In the genomic region with DNA sequence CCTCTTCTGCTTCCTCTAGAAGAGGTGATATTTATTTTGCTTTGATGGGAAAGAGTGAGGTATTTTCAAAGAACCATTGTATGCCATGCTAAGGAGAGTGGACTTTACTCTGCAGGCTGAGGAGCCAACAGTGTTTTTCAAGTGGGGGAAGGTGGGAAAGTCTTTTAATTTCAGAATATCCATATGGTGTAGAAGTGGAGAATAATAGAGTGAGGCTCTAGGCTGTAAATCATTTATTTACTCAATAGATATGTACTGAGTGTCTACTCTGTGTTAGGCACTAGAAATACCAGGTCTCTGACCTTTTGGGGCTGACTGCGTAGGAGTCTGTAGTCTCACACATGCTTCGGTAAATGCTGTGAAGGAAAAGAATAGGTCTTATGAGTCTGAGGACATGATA, we compare ENCODE assay signal across 1 cellular context.
TF ChIP-seq lines count a peak whose summit lies in the region.

No MANE protein-coding gene starts in this region.

TF ChIP-seq in HepG2, 621 proteins besides CTCF, POLR2A, EP300 and RAD21 (continued from another document and continues in another):
- TF ChIP-seq, protein P1, sequence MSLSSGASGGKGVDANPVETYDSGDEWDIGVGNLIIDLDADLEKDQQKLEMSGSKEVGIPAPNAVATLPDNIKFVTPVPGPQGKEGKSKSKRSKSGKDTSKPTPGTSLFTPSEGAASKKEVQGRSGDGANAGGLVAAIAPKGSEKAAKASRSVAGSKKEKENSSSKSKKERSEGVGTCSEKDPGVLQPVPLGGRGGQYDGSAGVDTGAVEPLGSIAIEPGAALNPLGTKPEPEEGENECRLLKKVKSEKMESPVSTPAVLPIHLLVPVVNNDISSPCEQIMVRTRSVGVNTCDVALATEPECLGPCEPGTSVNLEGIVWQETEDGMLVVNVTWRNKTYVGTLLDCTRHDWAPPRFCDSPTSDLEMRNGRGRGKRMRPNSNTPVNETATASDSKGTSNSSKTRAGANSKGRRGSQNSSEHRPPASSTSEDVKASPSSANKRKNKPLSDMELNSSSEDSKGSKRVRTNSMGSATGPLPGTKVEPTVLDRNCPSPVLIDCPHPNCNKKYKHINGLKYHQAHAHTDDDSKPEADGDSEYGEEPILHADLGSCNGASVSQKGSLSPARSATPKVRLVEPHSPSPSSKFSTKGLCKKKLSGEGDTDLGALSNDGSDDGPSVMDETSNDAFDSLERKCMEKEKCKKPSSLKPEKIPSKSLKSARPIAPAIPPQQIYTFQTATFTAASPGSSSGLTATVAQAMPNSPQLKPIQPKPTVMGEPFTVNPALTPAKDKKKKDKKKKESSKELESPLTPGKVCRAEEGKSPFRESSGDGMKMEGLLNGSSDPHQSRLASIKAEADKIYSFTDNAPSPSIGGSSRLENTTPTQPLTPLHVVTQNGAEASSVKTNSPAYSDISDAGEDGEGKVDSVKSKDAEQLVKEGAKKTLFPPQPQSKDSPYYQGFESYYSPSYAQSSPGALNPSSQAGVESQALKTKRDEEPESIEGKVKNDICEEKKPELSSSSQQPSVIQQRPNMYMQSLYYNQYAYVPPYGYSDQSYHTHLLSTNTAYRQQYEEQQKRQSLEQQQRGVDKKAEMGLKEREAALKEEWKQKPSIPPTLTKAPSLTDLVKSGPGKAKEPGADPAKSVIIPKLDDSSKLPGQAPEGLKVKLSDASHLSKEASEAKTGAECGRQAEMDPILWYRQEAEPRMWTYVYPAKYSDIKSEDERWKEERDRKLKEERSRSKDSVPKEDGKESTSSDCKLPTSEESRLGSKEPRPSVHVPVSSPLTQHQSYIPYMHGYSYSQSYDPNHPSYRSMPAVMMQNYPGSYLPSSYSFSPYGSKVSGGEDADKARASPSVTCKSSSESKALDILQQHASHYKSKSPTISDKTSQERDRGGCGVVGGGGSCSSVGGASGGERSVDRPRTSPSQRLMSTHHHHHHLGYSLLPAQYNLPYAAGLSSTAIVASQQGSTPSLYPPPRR (CRISPR knock-in tag; IDR thresholded peaks at IDR 0.05; ENCODE audit: borderline replicate concordance): peak; percentile 44; the same call in 1 of the 2 replicates
- TF ChIP-seq KLF9 (CRISPR knock-in tag; IDR thresholded peaks at IDR 0.05; ENCODE audit: low read depth) (no peak), ZNF713 (CRISPR knock-in tag; IDR thresholded peaks at IDR 0.05) (no peak), ZNF143 (CRISPR knock-in tag; IDR thresholded peaks at IDR 0.05) (no peak), RBM39 (IDR thresholded peaks at IDR 0.05; ENCODE audit: low read depth, low read length, poor library complexity, severe bottlenecking) (no peak), MED8 (CRISPR knock-in tag; IDR thresholded peaks at IDR 0.05; ENCODE audit: insufficient replicate concordance) (no peak), POGZ (CRISPR knock-in tag; IDR thresholded peaks at IDR 0.05) (peak; percentile 39; the same call in 1 of the 2 replicates), NR2F1 (CRISPR knock-in tag; IDR thresholded peaks at IDR 0.05) (peak; percentile 40 to 54; a peak in 2 of 4 replicates), ZKSCAN8 (CRISPR knock-in tag; IDR thresholded peaks at IDR 0.05; ENCODE audit: borderline replicate concordance) (peak; percentile 80; the same call in 1 of the 2 replicates), KLF12 (CRISPR knock-in tag; IDR thresholded peaks at IDR 0.05; ENCODE audit: borderline replicate concordance) (no peak), RBM22 (optimal IDR thresholded peaks at IDR 0.05; ENCODE audit: low read length) (no peak), RBFOX2 (IDR thresholded peaks at IDR 0.05; ENCODE audit: low read depth, low read length) (0 out of 2 replicates have a peak, but pooled peaks have one; percentile 21)
- TF ChIP-seq, protein P2, sequence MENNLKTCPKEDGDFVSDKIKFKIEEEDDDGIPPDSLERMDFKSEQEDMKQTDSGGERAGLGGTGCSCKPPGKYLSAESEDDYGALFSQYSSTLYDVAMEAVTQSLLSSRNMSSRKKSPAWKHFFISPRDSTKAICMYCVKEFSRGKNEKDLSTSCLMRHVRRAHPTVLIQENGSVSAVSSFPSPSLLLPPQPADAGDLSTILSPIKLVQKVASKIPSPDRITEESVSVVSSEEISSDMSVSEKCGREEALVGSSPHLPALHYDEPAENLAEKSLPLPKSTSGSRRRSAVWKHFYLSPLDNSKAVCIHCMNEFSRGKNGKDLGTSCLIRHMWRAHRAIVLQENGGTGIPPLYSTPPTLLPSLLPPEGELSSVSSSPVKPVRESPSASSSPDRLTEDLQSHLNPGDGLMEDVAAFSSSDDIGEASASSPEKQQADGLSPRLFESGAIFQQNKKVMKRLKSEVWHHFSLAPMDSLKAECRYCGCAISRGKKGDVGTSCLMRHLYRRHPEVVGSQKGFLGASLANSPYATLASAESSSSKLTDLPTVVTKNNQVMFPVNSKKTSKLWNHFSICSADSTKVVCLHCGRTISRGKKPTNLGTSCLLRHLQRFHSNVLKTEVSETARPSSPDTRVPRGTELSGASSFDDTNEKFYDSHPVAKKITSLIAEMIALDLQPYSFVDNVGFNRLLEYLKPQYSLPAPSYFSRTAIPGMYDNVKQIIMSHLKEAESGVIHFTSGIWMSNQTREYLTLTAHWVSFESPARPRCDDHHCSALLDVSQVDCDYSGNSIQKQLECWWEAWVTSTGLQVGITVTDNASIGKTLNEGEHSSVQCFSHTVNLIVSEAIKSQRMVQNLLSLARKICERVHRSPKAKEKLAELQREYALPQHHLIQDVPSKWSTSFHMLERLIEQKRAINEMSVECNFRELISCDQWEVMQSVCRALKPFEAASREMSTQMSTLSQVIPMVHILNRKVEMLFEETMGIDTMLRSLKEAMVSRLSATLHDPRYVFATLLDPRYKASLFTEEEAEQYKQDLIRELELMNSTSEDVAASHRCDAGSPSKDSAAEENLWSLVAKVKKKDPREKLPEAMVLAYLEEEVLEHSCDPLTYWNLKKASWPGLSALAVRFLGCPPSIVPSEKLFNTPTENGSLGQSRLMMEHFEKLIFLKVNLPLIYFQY (CRISPR knock-in tag; IDR thresholded peaks at IDR 0.05; ENCODE audit: borderline replicate concordance): no peak
- TF ChIP-seq, protein P3, sequence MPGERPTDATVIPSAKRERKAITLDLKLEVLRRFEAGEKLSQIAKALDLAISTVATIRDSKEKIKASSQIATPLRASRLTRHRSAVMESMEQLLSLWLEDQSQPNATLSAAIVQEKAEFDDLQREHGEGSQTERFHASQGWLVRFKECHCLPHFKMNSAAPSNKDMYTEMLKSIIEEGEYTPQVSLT (CRISPR knock-in tag; IDR thresholded peaks at IDR 0.05; ENCODE audit: borderline replicate concordance, low read depth): no peak
- TF ChIP-seq, protein P4, sequence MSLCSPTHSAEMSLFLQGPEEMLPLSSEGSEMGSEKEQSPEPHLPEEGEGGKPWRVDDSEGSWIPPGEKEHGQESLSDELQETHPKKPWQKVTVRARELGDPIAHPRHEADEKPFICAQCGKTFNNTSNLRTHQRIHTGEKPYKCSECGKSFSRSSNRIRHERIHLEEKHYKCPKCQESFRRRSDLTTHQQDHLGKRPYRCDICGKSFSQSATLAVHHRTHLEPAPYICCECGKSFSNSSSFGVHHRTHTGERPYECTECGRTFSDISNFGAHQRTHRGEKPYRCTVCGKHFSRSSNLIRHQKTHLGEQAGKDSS (CRISPR knock-in tag; IDR thresholded peaks at IDR 0.05; ENCODE audit: borderline replicate concordance, low read depth): no peak
- TF ChIP-seq, protein P5, sequence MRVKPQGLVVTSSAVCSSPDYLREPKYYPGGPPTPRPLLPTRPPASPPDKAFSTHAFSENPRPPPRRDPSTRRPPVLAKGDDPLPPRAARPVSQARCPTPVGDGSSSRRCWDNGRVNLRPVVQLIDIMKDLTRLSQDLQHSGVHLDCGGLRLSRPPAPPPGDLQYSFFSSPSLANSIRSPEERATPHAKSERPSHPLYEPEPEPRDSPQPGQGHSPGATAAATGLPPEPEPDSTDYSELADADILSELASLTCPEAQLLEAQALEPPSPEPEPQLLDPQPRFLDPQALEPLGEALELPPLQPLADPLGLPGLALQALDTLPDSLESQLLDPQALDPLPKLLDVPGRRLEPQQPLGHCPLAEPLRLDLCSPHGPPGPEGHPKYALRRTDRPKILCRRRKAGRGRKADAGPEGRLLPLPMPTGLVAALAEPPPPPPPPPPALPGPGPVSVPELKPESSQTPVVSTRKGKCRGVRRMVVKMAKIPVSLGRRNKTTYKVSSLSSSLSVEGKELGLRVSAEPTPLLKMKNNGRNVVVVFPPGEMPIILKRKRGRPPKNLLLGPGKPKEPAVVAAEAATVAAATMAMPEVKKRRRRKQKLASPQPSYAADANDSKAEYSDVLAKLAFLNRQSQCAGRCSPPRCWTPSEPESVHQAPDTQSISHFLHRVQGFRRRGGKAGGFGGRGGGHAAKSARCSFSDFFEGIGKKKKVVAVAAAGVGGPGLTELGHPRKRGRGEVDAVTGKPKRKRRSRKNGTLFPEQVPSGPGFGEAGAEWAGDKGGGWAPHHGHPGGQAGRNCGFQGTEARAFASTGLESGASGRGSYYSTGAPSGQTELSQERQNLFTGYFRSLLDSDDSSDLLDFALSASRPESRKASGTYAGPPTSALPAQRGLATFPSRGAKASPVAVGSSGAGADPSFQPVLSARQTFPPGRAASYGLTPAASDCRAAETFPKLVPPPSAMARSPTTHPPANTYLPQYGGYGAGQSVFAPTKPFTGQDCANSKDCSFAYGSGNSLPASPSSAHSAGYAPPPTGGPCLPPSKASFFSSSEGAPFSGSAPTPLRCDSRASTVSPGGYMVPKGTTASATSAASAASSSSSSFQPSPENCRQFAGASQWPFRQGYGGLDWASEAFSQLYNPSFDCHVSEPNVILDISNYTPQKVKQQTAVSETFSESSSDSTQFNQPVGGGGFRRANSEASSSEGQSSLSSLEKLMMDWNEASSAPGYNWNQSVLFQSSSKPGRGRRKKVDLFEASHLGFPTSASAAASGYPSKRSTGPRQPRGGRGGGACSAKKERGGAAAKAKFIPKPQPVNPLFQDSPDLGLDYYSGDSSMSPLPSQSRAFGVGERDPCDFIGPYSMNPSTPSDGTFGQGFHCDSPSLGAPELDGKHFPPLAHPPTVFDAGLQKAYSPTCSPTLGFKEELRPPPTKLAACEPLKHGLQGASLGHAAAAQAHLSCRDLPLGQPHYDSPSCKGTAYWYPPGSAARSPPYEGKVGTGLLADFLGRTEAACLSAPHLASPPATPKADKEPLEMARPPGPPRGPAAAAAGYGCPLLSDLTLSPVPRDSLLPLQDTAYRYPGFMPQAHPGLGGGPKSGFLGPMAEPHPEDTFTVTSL (CRISPR knock-in tag; IDR thresholded peaks at IDR 0.05; ENCODE audit: borderline replicate concordance): peak; percentile 68; the same call in 1 of the 2 replicates
- TF ChIP-seq, protein P6, sequence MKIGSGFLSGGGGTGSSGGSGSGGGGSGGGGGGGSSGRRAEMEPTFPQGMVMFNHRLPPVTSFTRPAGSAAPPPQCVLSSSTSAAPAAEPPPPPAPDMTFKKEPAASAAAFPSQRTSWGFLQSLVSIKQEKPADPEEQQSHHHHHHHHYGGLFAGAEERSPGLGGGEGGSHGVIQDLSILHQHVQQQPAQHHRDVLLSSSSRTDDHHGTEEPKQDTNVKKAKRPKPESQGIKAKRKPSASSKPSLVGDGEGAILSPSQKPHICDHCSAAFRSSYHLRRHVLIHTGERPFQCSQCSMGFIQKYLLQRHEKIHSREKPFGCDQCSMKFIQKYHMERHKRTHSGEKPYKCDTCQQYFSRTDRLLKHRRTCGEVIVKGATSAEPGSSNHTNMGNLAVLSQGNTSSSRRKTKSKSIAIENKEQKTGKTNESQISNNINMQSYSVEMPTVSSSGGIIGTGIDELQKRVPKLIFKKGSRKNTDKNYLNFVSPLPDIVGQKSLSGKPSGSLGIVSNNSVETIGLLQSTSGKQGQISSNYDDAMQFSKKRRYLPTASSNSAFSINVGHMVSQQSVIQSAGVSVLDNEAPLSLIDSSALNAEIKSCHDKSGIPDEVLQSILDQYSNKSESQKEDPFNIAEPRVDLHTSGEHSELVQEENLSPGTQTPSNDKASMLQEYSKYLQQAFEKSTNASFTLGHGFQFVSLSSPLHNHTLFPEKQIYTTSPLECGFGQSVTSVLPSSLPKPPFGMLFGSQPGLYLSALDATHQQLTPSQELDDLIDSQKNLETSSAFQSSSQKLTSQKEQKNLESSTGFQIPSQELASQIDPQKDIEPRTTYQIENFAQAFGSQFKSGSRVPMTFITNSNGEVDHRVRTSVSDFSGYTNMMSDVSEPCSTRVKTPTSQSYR (CRISPR knock-in tag; IDR thresholded peaks at IDR 0.05; ENCODE audit: borderline replicate concordance): peak; percentile 93
- TF ChIP-seq, protein P7, sequence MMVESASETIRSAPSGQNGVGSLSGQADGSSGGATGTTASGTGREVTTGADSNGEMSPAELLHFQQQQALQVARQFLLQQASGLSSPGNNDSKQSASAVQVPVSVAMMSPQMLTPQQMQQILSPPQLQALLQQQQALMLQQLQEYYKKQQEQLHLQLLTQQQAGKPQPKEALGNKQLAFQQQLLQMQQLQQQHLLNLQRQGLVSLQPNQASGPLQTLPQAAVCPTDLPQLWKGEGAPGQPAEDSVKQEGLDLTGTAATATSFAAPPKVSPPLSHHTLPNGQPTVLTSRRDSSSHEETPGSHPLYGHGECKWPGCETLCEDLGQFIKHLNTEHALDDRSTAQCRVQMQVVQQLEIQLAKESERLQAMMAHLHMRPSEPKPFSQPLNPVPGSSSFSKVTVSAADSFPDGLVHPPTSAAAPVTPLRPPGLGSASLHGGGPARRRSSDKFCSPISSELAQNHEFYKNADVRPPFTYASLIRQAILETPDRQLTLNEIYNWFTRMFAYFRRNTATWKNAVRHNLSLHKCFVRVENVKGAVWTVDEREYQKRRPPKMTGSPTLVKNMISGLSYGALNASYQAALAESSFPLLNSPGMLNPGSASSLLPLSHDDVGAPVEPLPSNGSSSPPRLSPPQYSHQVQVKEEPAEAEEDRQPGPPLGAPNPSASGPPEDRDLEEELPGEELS (CRISPR knock-in tag; IDR thresholded peaks at IDR 0.05): peak; percentile 58; the same call in 1 of the 2 replicates
- TF ChIP-seq, protein P8, sequence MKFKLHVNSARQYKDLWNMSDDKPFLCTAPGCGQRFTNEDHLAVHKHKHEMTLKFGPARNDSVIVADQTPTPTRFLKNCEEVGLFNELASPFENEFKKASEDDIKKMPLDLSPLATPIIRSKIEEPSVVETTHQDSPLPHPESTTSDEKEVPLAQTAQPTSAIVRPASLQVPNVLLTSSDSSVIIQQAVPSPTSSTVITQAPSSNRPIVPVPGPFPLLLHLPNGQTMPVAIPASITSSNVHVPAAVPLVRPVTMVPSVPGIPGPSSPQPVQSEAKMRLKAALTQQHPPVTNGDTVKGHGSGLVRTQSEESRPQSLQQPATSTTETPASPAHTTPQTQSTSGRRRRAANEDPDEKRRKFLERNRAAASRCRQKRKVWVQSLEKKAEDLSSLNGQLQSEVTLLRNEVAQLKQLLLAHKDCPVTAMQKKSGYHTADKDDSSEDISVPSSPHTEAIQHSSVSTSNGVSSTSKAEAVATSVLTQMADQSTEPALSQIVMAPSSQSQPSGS (CRISPR knock-in tag; IDR thresholded peaks at IDR 0.05): peak; percentile 58; the same call in 1 of the 2 replicates
- TF ChIP-seq, protein P9, sequence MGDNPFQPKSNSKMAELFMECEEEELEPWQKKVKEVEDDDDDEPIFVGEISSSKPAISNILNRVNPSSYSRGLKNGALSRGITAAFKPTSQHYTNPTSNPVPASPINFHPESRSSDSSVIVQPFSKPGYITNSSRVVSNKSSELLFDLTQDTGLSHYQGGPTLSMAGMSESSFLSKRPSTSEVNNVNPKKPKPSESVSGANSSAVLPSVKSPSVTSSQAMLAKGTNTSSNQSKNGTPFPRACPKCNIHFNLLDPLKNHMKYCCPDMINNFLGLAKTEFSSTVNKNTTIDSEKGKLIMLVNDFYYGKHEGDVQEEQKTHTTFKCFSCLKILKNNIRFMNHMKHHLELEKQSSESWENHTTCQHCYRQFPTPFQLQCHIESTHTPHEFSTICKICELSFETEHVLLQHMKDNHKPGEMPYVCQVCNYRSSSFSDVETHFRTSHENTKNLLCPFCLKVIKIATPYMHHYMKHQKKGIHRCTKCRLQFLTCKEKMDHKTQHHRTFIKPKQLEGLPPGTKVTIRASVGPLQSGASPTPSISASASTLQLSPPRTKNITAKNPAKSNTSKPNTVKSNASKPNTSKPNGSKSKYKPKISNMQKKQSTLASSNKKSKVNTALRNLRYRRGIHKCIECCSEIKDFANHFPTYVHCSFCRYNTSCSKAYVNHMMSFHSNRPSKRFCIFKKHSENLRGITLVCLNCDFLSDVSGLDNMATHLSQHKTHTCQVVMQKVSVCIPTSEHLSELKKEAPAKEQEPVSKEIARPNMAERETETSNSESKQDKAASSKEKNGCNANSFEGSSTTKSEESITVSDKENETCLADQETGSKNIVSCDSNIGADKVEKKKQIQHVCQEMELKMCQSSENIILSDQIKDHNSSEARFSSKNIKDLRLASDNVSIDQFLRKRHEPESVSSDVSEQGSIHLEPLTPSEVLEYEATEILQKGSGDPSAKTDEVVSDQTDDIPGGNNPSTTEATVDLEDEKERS (CRISPR knock-in tag; IDR thresholded peaks at IDR 0.05): 0 out of 2 replicates have a peak, but pooled peaks have one; percentile 35
